Comparison of ENCODE assay signal across 34 cellular contexts in the genomic region with DNA sequence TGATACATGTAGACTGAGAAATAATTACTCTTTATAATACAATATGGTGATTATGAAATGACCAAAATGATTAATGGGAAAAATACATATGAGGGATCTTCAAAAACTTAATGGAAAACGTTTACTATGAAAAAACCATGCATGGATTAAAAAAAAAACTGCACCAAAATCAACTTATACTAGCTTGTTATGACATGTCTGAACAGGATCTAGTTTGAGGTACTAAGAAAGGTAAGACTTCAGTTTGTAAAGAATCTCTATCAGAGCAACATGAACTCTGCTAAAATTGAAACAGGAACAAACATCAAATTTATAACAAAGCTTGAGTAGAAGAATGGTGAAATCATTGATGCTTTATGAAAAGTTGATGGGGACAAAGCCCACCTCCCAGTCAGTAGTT.
"Had no signal": no experiment of that assay in that cellular context is flagged by ENCODE, and none has a peak within 500 bp of the region (broad histone marks: within the 10 kb centered on the region; RNA-seq: fewer than 3 reads in every experiment).

No MANE protein-coding gene starts in this region.

- H3K27me3 ChIP-seq: MG63 had no signal

- H3K27ac ChIP-seq: KMS-11 had no signal

- H3K36me3 ChIP-seq: MG63 had no signal

- DNase-seq: Karpas-422, Kasumi-1, KG1, MG63, MM.1S, MV-4-11, NCI-H1048, NCI-H1092, NCI-H1092 treated with DMSO at 0.1 percent for 48 hours, NCI-H1105, NCI-H1105 treated with DMSO at 0.1 percent for 48 hours, NCI-H1417, NCI-H1417 treated with DMSO at 0.1 percent for 48 hours, NCI-H1436, NCI-H1436 treated with DMSO at 0.1 percent for 48 hours, NCI-H146, NCI-H1694, NCI-H1694 treated with DMSO at 0.1 percent for 48 hours, NCI-H187, NCI-H187 treated with DMSO at 0.1 percent for 48 hours, NCI-H1930, NCI-H2029, NCI-H2029 treated with DMSO at 0.1 percent for 48 hours, NCI-H2081, NCI-H2081 treated with DMSO at 0.1 percent for 48 hours, NCI-H2107, NCI-H2171, NCI-H2171 treated with DMSO at 0.1 percent for 48 hours, NCI-H2227 treated with DMSO at 0.1 percent for 48 hours, NCI-H226, NCI-H345, NCI-H446, NCI-H446 treated with DMSO at 0.1 percent for 48 hours had no signal

- H3K9ac ChIP-seq: KMS-11 had no signal

- H3K4me3 ChIP-seq: MG63 had no signal

- H3K4me2 ChIP-seq: KMS-11 had no signal
